8 cellular contexts compared by ENCODE assay signal in the genomic region with DNA sequence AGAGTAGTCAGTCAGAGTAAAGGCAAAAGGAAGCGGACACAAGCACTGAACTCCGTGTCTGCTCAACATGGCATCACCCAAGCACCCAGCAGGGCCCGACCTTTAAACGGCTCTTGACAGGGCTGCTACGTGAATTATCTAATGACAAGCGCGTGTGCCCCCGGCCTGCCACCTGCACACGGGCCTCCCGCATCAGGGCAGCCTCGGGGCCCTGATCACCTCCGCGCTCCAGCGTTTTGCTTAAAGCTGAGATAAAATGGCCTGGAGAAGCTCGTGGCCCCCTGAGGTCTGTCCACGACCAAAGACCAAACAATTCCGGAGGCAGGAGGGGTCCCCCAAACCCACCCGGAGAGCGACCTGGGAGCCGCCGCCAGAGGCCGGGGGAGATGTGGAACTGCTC. TPM values are rescaled to one million over a fixed set of nuclear protein-coding genes. Genes with fewer than 3 reads are reported as not detected.
DNase-seq lines count a peak whose midpoint lies in the region; ATAC-seq, FAIRE-seq and TF ChIP-seq lines count a peak whose summit lies in the region.

No MANE protein-coding gene starts in this region.

- H2AK5ac ChIP-seq in IMR-90 (ENCODE audit: low read depth, low read length) = no peak overlapping the region

- dilution Hi-C loops in IMR-90 (cut with HindIII; ENCODE audit: low sequenced_read_pairs, unreplicated experiment) = no loop called here

- H3K79me1 ChIP-seq in IMR-90 (ENCODE audit: low read depth in 1 of 2, low read length in 2 of 2) = peaks cover 14 to 27% of the 10 kb centered on the region in 2 experiments

- no peak overlapping the region for H4K91ac ChIP-seq in IMR-90 (ENCODE audit: insufficient read depth, low read depth, low read length)

- peaks cover 14% of the 10 kb centered on the region; the same call in 1 of the 2 replicates for H4K20me1 ChIP-seq in IMR-90 (ENCODE audit: insufficient read depth, low read length)

- H3K4me2 ChIP-seq in IMR-90 (ENCODE audit: low read depth, low read length) = peak overlapping the region; percentile 99

- H3K36me3 ChIP-seq in IMR-90 (ENCODE audit: control insufficient read depth, insufficient read depth, low read length) (peaks cover 12% of the 10 kb centered on the region), sigmoid colon (peaks cover 5 to 15% (median 12%) of the 10 kb centered on the region in 4 donors)

- H3K4me3 Mint-ChIP-seq in activated T-helper 1 cell treated with anti-CD3 and anti-CD28 coated beads, Interleukin-12 subunit alpha, Interleukin-12 subunit beta, Interleukin-2, Interleukin-4 antibody, amounts not matched to agents 30 ng/mL and 10 ng/mL and 1 ng/mL, durations not matched to agents 14 hours and 24 hours and 36 hours = peak overlapping the region; percentile 97

- DNase-seq in AG20443 (ENCODE audit: low spot score) (peak; percentile 29), IMR-90 (no peak), left ventricle myocardium superior (no peak), sigmoid colon (no peak), D721Med (ENCODE audit: insufficient read length, low spot score) (no peak), DMS153 (lab: John Stamatoyannopoulos, UW) (no peak)
- peak; percentile 15 for DNase-seq in activated T-helper 1 cell treated with anti-CD3 and anti-CD28 coated beads, Interleukin-12 subunit alpha, Interleukin-12 subunit beta, Interleukin-2, Interleukin-4 antibody, amounts not matched to agents 30 ng/mL and 10 ng/mL and 1 ng/mL, durations not matched to agents 14 hours and 24 hours and 36 hours (ENCODE audit: low spot score)

- 0 out of 2 replicates have a peak overlapping the region, but pooled peaks have one; percentile 29 for H3K23ac ChIP-seq in IMR-90 (ENCODE audit: low read depth, low read length)

- peaks cover 3% of the 10 kb centered on the region for H3K27me3 Mint-ChIP-seq in activated T-helper 1 cell treated with anti-CD3 and anti-CD28 coated beads, Interleukin-12 subunit alpha, Interleukin-12 subunit beta, Interleukin-2, Interleukin-4 antibody, amounts not matched to agents 30 ng/mL and 10 ng/mL and 1 ng/mL, durations not matched to agents 14 hours and 24 hours and 36 hours (ENCODE audit: insufficient read depth)

- peak overlapping the region; percentile 89 for H2AK9ac ChIP-seq in IMR-90 (replicated peaks; ENCODE audit: low read depth, low read length, poor library complexity)

- FAIRE-seq in D721Med (lab: Jason Lieb, UNC) = no peak

- in situ Hi-C loops in IMR-90 (cut with MboI; ENCODE audit: low sequenced_read_pairs) = no loop called here

- H2AFZ ChIP-seq in IMR-90 (replicated peaks; ENCODE audit: low read length, poor library complexity) = peak overlapping the region; percentile 86

- H3K27ac ChIP-seq in IMR-90 (ENCODE audit: insufficient read depth, low read length) (peak overlapping the region; percentile 29), sigmoid colon (peak overlapping the region; percentile 96 to 100 (median 98))

- H2BK20ac ChIP-seq in IMR-90 (ENCODE audit: low read depth, low read length) = no peak overlapping the region

- H3K27ac Mint-ChIP-seq in activated T-helper 1 cell treated with anti-CD3 and anti-CD28 coated beads, Interleukin-12 subunit alpha, Interleukin-12 subunit beta, Interleukin-2, Interleukin-4 antibody, amounts not matched to agents 30 ng/mL and 10 ng/mL and 1 ng/mL, durations not matched to agents 14 hours and 24 hours and 36 hours = peak overlapping the region; percentile 96

- no peak for TF ChIP-seq CTCF in IMR-90 (conservative IDR thresholded peaks at IDR 0.05; ENCODE audit: low read depth, low read length)
- TF ChIP-seq CTCF in sigmoid colon (IDR thresholded peaks at IDR 0.05) = no peak
- TF ChIP-seq CTCF in D721Med (IDR thresholded peaks at IDR 0.05; ENCODE audit: insufficient read depth, missing control alignments) = no peak

- H2BK15ac ChIP-seq in IMR-90 (ENCODE audit: low read depth, low read length) = no peak overlapping the region

- WGBS in IMR-90 (ENCODE audit: extremely low coverage in 2 of 2, insufficient read length in 1 of 2), 2 experiments = 2% methylated on average over 8 of the region's 22 CpGs; no CpG with 5 or more reads in 1 of the 2 experiments
- WGBS in sigmoid colon, 2 donors = 0 to 1% methylated on average over 22 of the region's 22 CpGs

- no peak overlapping the region for H3K56ac ChIP-seq in IMR-90 (ENCODE audit: extremely low read depth, insufficient read depth, low read length)

- peaks cover 12% of the 10 kb centered on the region for H3K36me3 Mint-ChIP-seq in activated T-helper 1 cell treated with anti-CD3 and anti-CD28 coated beads, Interleukin-12 subunit alpha, Interleukin-12 subunit beta, Interleukin-2, Interleukin-4 antibody, amounts not matched to agents 30 ng/mL and 10 ng/mL and 1 ng/mL, durations not matched to agents 14 hours and 24 hours and 36 hours (ENCODE audit: low read depth)

- peak overlapping the region; percentile 34 for H4K5ac ChIP-seq in IMR-90 (ENCODE audit: low read depth, low read length)

- no peaks in the 10 kb centered on the region for H3K9me3 Mint-ChIP-seq in activated T-helper 1 cell treated with anti-CD3 and anti-CD28 coated beads, Interleukin-12 subunit alpha, Interleukin-12 subunit beta, Interleukin-2, Interleukin-4 antibody, amounts not matched to agents 30 ng/mL and 10 ng/mL and 1 ng/mL, durations not matched to agents 14 hours and 24 hours and 36 hours

- peak overlapping the region; percentile 91 for H3K9ac ChIP-seq in IMR-90 (ENCODE audit: low read depth, low read length)

- no peak for TF ChIP-seq RAD21 in IMR-90 (IDR thresholded peaks at IDR 0.05; ENCODE audit: low read length)

- peaks cover 21% of the 10 kb centered on the region for H3K4me1 Mint-ChIP-seq in activated T-helper 1 cell treated with anti-CD3 and anti-CD28 coated beads, Interleukin-12 subunit alpha, Interleukin-12 subunit beta, Interleukin-2, Interleukin-4 antibody, amounts not matched to agents 30 ng/mL and 10 ng/mL and 1 ng/mL, durations not matched to agents 14 hours and 24 hours and 36 hours (ENCODE audit: low read depth)

- H3K4me1 ChIP-seq in IMR-90 (ENCODE audit: control insufficient read depth, insufficient read depth, low read length) = 0 out of 2 replicates have a peak, but pooled peaks cover 1% of the 10 kb centered on the region
- H3K4me1 ChIP-seq in sigmoid colon = peaks cover 0 to 34% (median 20%) of the 10 kb centered on the region in 4 donors

- H4K8ac ChIP-seq in IMR-90 (ENCODE audit: low read depth in 2 of 2, low read length in 2 of 2) = peak overlapping the region; percentile 69 to 84; a peak in 3 of 4 replicates

- CTCF ChIA-PET in IMR-90 (lab: Yijun Ruan, JAX) = no interaction called here

- ATAC-seq in GM19395 (IDR thresholded peaks at IDR 0.05; ENCODE audit: unreplicated experiment) = peak; percentile 9
- ATAC-seq in IMR-90 (ENCODE audit: low read depth) = peak; percentile 3
- peak; percentile 8 for ATAC-seq in left ventricle myocardium superior

- H3K14ac ChIP-seq in IMR-90 (replicated peaks; ENCODE audit: low read depth, low read length) = 0 out of 2 replicates have a peak overlapping the region, but pooled peaks have one; percentile 21

- no peaks in the 10 kb centered on the region for H3K9me3 ChIP-seq in IMR-90 (ENCODE audit: control insufficient read depth, insufficient read depth, low read length)
- H3K9me3 ChIP-seq in sigmoid colon = no peaks in the 10 kb centered on the region

- no peak for TF ChIP-seq EP300 in sigmoid colon (IDR thresholded peaks at IDR 0.05)

- TF ChIP-seq POLR2A in IMR-90 (IDR thresholded peaks at IDR 0.05; ENCODE audit: low read depth, low read length) (no peak), sigmoid colon (IDR thresholded peaks at IDR 0.05) (no peak)

- no peaks in the 10 kb centered on the region for H3K9me1 ChIP-seq in IMR-90 (ENCODE audit: insufficient read depth, low read length)

- no peak overlapping the region for H2BK5ac ChIP-seq in IMR-90 (ENCODE audit: low read depth, low read length, poor library complexity, severe bottlenecking)

- no peak overlapping the region for H3K18ac ChIP-seq in IMR-90 (ENCODE audit: low read depth, low read length)

- no TSS peak for BruUV-seq in IMR-90 (replicated peaks; lab: Mats Ljungman, UMichigan)

- intact Hi-C loops in IMR-90 (cut with micrococcal nuclease) (no loop called here), left ventricle myocardium superior (cut with micrococcal nuclease) (no loop called here), sigmoid colon (cut with DNase I) (no loop called here)
- intact Hi-C loops in activated T-helper 1 cell treated with anti-CD3 and anti-CD28 coated beads, Interleukin-12 subunit alpha, Interleukin-12 subunit beta, Interleukin-2, Interleukin-4 antibody, amounts not matched to agents 30 ng/mL and 10 ng/mL and 1 ng/mL, durations not matched to agents 14 hours and 24 hours and 36 hours (cut with micrococcal nuclease) = loop anchor here (1.0 to 10.0 kb wide), 4 partner anchors 100 to 540 kb away; partner anchors contain the start of genes COPS9, DUSP28, GPC1 and RNPEPL1

- H3K4ac ChIP-seq in IMR-90 (ENCODE audit: low read depth, low read length) = no peak overlapping the region

- H3K4me3 ChIP-seq in IMR-90 (ENCODE audit: insufficient read depth, low read depth, low read length) = peak overlapping the region; percentile 97
- H3K4me3 ChIP-seq in sigmoid colon = peak overlapping the region; percentile 78 to 98 (median 91)

- POLR2A ChIA-PET in IMR-90 (lab: Charles Lee; ENCODE audit: unreplicated experiment) = interaction anchor here (0.6 kb wide), 1 partner anchor 1177 kb away, joined by 5 read pairs; the partner anchor contains the start of gene TWIST2

- no peak overlapping the region for H2BK120ac ChIP-seq in IMR-90 (ENCODE audit: low read depth, low read length)

- H3K27me3 ChIP-seq in IMR-90 (ENCODE audit: control insufficient read depth, insufficient read depth, low read length) (no peaks in the 10 kb centered on the region), sigmoid colon (no peaks in the 10 kb centered on the region)

RNA-seq across cellular contexts. Expression of gene NDUFA10, which starts 0.4 kb away (rescaled TPM):
- total RNA-seq in IMR-90 (2012; rRNA removed) (125 and 127 TPM in 2 replicates), left ventricle myocardium superior (431 TPM), sigmoid colon (100 to 1,000 TPM in 1 of 4 donors, 10 to 100 TPM in 3; 49.6 to 110 (median 63.1) TPM)
- polyA plus RNA-seq in IMR-90 (2012; rRNA removed) (102 and 115 TPM in 2 replicates), sigmoid colon (100 to 1,000 TPM; 116 to 162 (median 151) TPM)
- polyA plus RNA-seq in IMR-90 (2012; cell fraction: cytosol; rRNA removed) = 65.6 and 108 TPM in 2 replicates
- polyA plus RNA-seq in IMR-90 (2012; cell fraction: nucleus; rRNA removed; ENCODE audit: low replicate concordance) = 70.6 and 168 TPM in 2 replicates
- total RNA-seq in activated T-helper 1 cell treated with anti-CD3 and anti-CD28 coated beads, Interleukin-12 subunit alpha, Interleukin-12 subunit beta, Interleukin-2, Interleukin-4 antibody, amounts not matched to agents 30 ng/mL and 10 ng/mL and 1 ng/mL, durations not matched to agents 14 hours and 24 hours and 36 hours = 102 and 106 TPM in 2 replicates

RNA-seq across cellular contexts. Expression of gene OR6B2, which starts 5.5 kb away (rescaled TPM):
- total RNA-seq in IMR-90 (2012; rRNA removed) (not detected in 2 replicates), left ventricle myocardium superior (not detected), sigmoid colon (not detected)
- polyA plus RNA-seq in IMR-90 (2012; rRNA removed) (not detected in 2 replicates), sigmoid colon (not detected)
- polyA plus RNA-seq in IMR-90 (2012; cell fraction: cytosol; rRNA removed) = not detected in 2 replicates
- not detected in 2 replicates for polyA plus RNA-seq in IMR-90 (2012; cell fraction: nucleus; rRNA removed; ENCODE audit: low replicate concordance)
- total RNA-seq in activated T-helper 1 cell treated with anti-CD3 and anti-CD28 coated beads, Interleukin-12 subunit alpha, Interleukin-12 subunit beta, Interleukin-2, Interleukin-4 antibody, amounts not matched to agents 30 ng/mL and 10 ng/mL and 1 ng/mL, durations not matched to agents 14 hours and 24 hours and 36 hours = not detected in 2 replicates

RNA-seq across cellular contexts. Expression of gene OR6B3, which starts 28.6 kb away (rescaled TPM):
- not detected in 2 replicates for total RNA-seq in IMR-90 (2012; rRNA removed)
- not detected in 2 replicates for polyA plus RNA-seq in IMR-90 (2012; rRNA removed)
- not detected in 2 replicates for polyA plus RNA-seq in IMR-90 (2012; cell fraction: cytosol; rRNA removed)
- not detected in 2 replicates for polyA plus RNA-seq in IMR-90 (2012; cell fraction: nucleus; rRNA removed; ENCODE audit: low replicate concordance)
- not detected in 2 replicates for total RNA-seq in activated T-helper 1 cell treated with anti-CD3 and anti-CD28 coated beads, Interleukin-12 subunit alpha, Interleukin-12 subunit beta, Interleukin-2, Interleukin-4 antibody, amounts not matched to agents 30 ng/mL and 10 ng/mL and 1 ng/mL, durations not matched to agents 14 hours and 24 hours and 36 hours
- total RNA-seq in left ventricle myocardium superior = not detected
- not detected for total RNA-seq in sigmoid colon
- not detected for polyA plus RNA-seq in sigmoid colon

Comparison
In these comparisons a context has a peak if more than half of its experiments do, and no peak if none do; other contexts are left out.
1. DNase-seq: peak in AG20443 (single experiment) and activated T-helper 1 cell treated with anti-CD3 and anti-CD28 coated beads, Interleukin-12 subunit alpha, Interleukin-12 subunit beta, Interleukin-2, Interleukin-4 antibody, amounts not matched to agents 30 ng/mL and 10 ng/mL and 1 ng/mL, durations not matched to agents 14 hours and 24 hours and 36 hours (single experiment); none in IMR-90 (single experiment), left ventricle myocardium superior (single experiment), sigmoid colon (single experiment), D721Med (single experiment) and DMS153 (single experiment).
2. Peak in every context shown above with its lines, with median percentiles within 50 percentile points of each other: ATAC-seq.